In the genomic region with DNA sequence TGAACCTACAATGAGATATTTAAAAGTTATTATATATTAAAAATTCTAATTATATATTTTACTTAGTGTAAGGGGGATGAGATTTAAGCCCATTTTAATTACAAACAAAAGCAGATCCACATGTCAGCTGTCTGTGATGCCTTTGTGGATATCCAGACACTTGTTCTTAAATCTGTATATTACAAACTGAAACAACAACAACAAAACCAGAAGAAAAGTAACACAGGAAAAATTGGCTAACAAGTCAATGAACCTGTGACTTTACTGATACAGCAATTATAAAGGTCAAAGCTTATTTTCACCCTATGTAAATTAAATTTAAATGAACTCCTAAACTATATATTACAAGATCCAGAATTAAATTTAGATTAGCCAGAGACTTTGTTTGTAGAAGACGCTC, we compare ENCODE assay signal across 36 cellular contexts.
DNase-seq lines count a peak whose midpoint lies in the region; ATAC-seq, FAIRE-seq and TF ChIP-seq lines count a peak whose summit lies in the region.
"Had no signal": no experiment of that assay in that cellular context is flagged by ENCODE, and none has a peak within 500 bp of the region (broad histone marks: within the 10 kb centered on the region; RNA-seq: fewer than 3 reads in every experiment).

No MANE protein-coding gene starts in this region.

- H3K27ac Mint-ChIP-seq in immature natural killer cell (peak overlapping the region in 3 of 6 donors; percentile 15 to 85 (median 61)), natural killer cell (peak overlapping the region; percentile 50 to 72)
- peak overlapping the region in 1 of 2 donors; percentile 11 for H3K27ac Mint-ChIP-seq in natural killer cell treated with Interleukin-12 subunit alpha and Interleukin-12 subunit beta and Interleukin-15 and Interleukin-18, amount 100 ng/mL, for 72 hours
- H3K27ac Mint-ChIP-seq: B cell; CD14-positive monocyte; CD4-positive, alpha-beta T cell; CD4-positive, CD25-positive, alpha-beta regulatory T cell; CD8-positive, alpha-beta T cell had no signal

- no TSS peak for BruUV-seq in endothelial cell of umbilical vein (replicated peaks; lab: Mats Ljungman, UMichigan)

- ATAC-seq in natural killer cell = peak; percentile 63 to 79 (median 71)
- no peak for ATAC-seq in natural killer cell treated with Interleukin-12 subunit alpha and Interleukin-12 subunit beta and Interleukin-15 and Interleukin-18, amount 100 ng/mL, for 72 hours
- no peak for ATAC-seq in heart right ventricle
- ATAC-seq: A549; CD8-positive, alpha-beta T cell had no signal

- no peaks in the 10 kb centered on the region for H3K9me1 ChIP-seq in endothelial cell of umbilical vein (replicated peaks; ENCODE audit: control insufficient read depth, extremely low read depth, insufficient read depth, low read length)

- intact Hi-C loops in endothelial cell of umbilical vein (cut with micrococcal nuclease) = no loop called here
- intact Hi-C loops in natural killer cell (cut with micrococcal nuclease) = no loop called here
- intact Hi-C loops in heart right ventricle (cut with DNase I) = no loop called here
- intact Hi-C loops in breast epithelium (cut with DNase I; ENCODE audit: low total_unique reads) = no loop called here

- H3K9me3 Mint-ChIP-seq in immature natural killer cell (peaks cover 0 to 2% (median 0%) of the 10 kb centered on the region in 6 donors), natural killer cell (no peaks in the 10 kb centered on the region)
- no peaks in the 10 kb centered on the region for H3K9me3 Mint-ChIP-seq in natural killer cell treated with Interleukin-12 subunit alpha and Interleukin-12 subunit beta and Interleukin-15 and Interleukin-18, amount 100 ng/mL, for 72 hours
- H3K9me3 Mint-ChIP-seq: CD8-positive, alpha-beta memory T cell; CD8-positive, alpha-beta T cell had no signal

- DNase-seq in endothelial cell of umbilical vein (ENCODE audit: low read depth, low spot score) (no peak), immature natural killer cell (peak in 2 of 3 donors; percentile 16 to 29), natural killer cell (no peak), HuH-7 (ENCODE audit: low spot score) (no peak), heart right ventricle (no peak), breast epithelium (ENCODE audit: low spot score in 2 of 2) (no peak), NCI-H1048 (lab: John Stamatoyannopoulos, UW) (no peak)
- no peak for DNase-seq in natural killer cell treated with Interleukin-12 subunit alpha and Interleukin-12 subunit beta and Interleukin-15 and Interleukin-18, amount 100 ng/mL, for 72 hours (ENCODE audit: low spot score)
- DNase-seq: 8988T; ACHN; AML-193; BE2C; C1 segment of cervical spinal cord; Caco-2; Calu3; CD4-positive, alpha-beta memory T cell; CD4-positive, alpha-beta T cell; CD4-positive, CD25-positive, alpha-beta regulatory T cell; CD8-positive, alpha-beta memory T cell; CD8-positive, alpha-beta T cell; COR-L47; DMS 273 treated with DMSO at 0.1 percent for 48 hours; DMS153; DMS53; DMS79; DMS79 treated with DMSO at 0.1 percent for 48 hours; DND-41; EL had no signal

- H3K4me3 ChIP-seq in endothelial cell of umbilical vein (replicated peaks in 1 of 3; ENCODE audit: insufficient read depth in 1 of 3, low read depth in 1 of 3, low read length in 3 of 3) (no peak overlapping the region), heart right ventricle (no peak overlapping the region), breast epithelium (no peak overlapping the region)
- H3K4me3 ChIP-seq: A549; BLaER1; BLaER1 treated with 17β-estradiol and CSF1 and Interleukin-3, amounts not matched to agents 10 nM and 100 nM had no signal

- no peak overlapping the region for H2AFZ ChIP-seq in endothelial cell of umbilical vein (ENCODE audit: low read depth, low read length)

- H4K20me1 ChIP-seq in endothelial cell of umbilical vein (replicated peaks; ENCODE audit: control insufficient read depth, extremely low read depth, insufficient read depth, low read length) = no peaks in the 10 kb centered on the region
- H4K20me1 ChIP-seq: BLaER1 had no signal

- H3K36me3 Mint-ChIP-seq in immature natural killer cell (peaks cover 3 to 7% (median 5%) of the 10 kb centered on the region in 3 donors), natural killer cell (no peaks in the 10 kb centered on the region)
- peaks cover 4% of the 10 kb centered on the region for H3K36me3 Mint-ChIP-seq in natural killer cell treated with Interleukin-12 subunit alpha and Interleukin-12 subunit beta and Interleukin-15 and Interleukin-18, amount 100 ng/mL, for 72 hours

- WGBS in heart right ventricle, 2 donors = 19 to 24% methylated on average over 1 of the region's 1 CpG

- H3K4me1 ChIP-seq in endothelial cell of umbilical vein (ENCODE audit: control insufficient read depth, extremely low read depth, insufficient read depth, low read length) (no peaks in the 10 kb centered on the region), heart right ventricle (peaks cover 0 to 12% (median 0%) of the 10 kb centered on the region in 9 donors), breast epithelium (no peaks in the 10 kb centered on the region)
- H3K4me1 ChIP-seq: A549, Caco-2 had no signal

- CTCF ChIA-PET in endothelial cell of umbilical vein (lab: Charles Lee) = interaction anchor here (0.9 to 1.8 kb wide), 2 partner anchors 10 to 20 kb away, joined by 3 to 5 read pairs; no protein-coding TSS in a partner anchor

- no peak overlapping the region for H3K4me2 ChIP-seq in endothelial cell of umbilical vein (ENCODE audit: insufficient read depth, low read length)
- H3K4me2 ChIP-seq: A549; BLaER1; BLaER1 treated with 17β-estradiol and CSF1 and Interleukin-3, amounts not matched to agents 10 nM and 100 nM had no signal

- no peak for TF ChIP-seq POLR2A in endothelial cell of umbilical vein (IDR thresholded peaks at IDR 0.05; ENCODE audit: low read depth, low read length)
- TF ChIP-seq POLR2A in breast epithelium (IDR thresholded peaks at IDR 0.05) = no peak

- H3K4me1 Mint-ChIP-seq in immature natural killer cell = peaks cover 87 to 94% of the 10 kb centered on the region in 2 donors
- peaks cover 75 to 89% of the 10 kb centered on the region in 2 donors for H3K4me1 Mint-ChIP-seq in natural killer cell
- H3K4me1 Mint-ChIP-seq in natural killer cell treated with Interleukin-12 subunit alpha and Interleukin-12 subunit beta and Interleukin-15 and Interleukin-18, amount 100 ng/mL, for 72 hours (ENCODE audit: low read depth in 2 of 2) = peaks cover 50 to 60% of the 10 kb centered on the region in 2 donors
- H3K4me1 Mint-ChIP-seq: CD14-positive monocyte had no signal

- dilution Hi-C loops in endothelial cell of umbilical vein (cut with MboI; ENCODE audit: extremely low pct_ligation_motif_present, low sequenced_read_pairs) = no loop called here

- H3K27me3 Mint-ChIP-seq in immature natural killer cell (ENCODE audit: low read depth in 3 of 3) (no peaks in the 10 kb centered on the region), natural killer cell (ENCODE audit: low read depth in 2 of 2) (no peaks in the 10 kb centered on the region)
- no peaks in the 10 kb centered on the region for H3K27me3 Mint-ChIP-seq in natural killer cell treated with Interleukin-12 subunit alpha and Interleukin-12 subunit beta and Interleukin-15 and Interleukin-18, amount 100 ng/mL, for 72 hours
- H3K27me3 Mint-ChIP-seq: B cell; CD4-positive, alpha-beta memory T cell; CD4-positive, alpha-beta T cell; CD4-positive, CD25-positive, alpha-beta regulatory T cell had no signal

- peak; percentile 40 for FAIRE-seq in endothelial cell of umbilical vein (lab: Jason Lieb, UNC)
- FAIRE-seq: A204.1, A549 had no signal

- H3K36me3 ChIP-seq in endothelial cell of umbilical vein (ENCODE audit: control insufficient read depth in 2 of 2, extremely low read depth in 1 of 2, insufficient read depth in 2 of 2, low read length in 2 of 2) (no peaks in the 10 kb centered on the region), heart right ventricle (peaks cover 0 to 3% (median 0%) of the 10 kb centered on the region in 9 donors), breast epithelium (no peaks in the 10 kb centered on the region)

- no peak for TF ChIP-seq CTCF in endothelial cell of umbilical vein (IDR thresholded peaks at IDR 0.05; ENCODE audit: extremely low read depth in 1 of 2, insufficient read depth in 1 of 2, low read depth in 1 of 2, low read length in 2 of 2)
- TF ChIP-seq CTCF in natural killer cell (IDR thresholded peaks at IDR 0.05) = no peak
- TF ChIP-seq CTCF in heart right ventricle (IDR thresholded peaks at IDR 0.05) = no peak
- TF ChIP-seq CTCF in breast epithelium (IDR thresholded peaks at IDR 0.05) = no peak

- no peaks in the 10 kb centered on the region for H3K79me2 ChIP-seq in endothelial cell of umbilical vein (ENCODE audit: control insufficient read depth, insufficient read depth, low read length)

- H3K27ac ChIP-seq in endothelial cell of umbilical vein (ENCODE audit: insufficient read depth, low read depth, low read length) = no peak overlapping the region
- no peak overlapping the region for H3K27ac ChIP-seq in heart right ventricle
- H3K27ac ChIP-seq in breast epithelium = no peak overlapping the region
- H3K27ac ChIP-seq: 22Rv1; A549; BLaER1; BLaER1 treated with 17β-estradiol and CSF1 and Interleukin-3, amounts not matched to agents 10 nM and 100 nM; C4-2B had no signal

- H3K9me3 ChIP-seq in endothelial cell of umbilical vein (replicated peaks; ENCODE audit: control insufficient read depth, insufficient read depth, low read length) = no peaks in the 10 kb centered on the region
- H3K9me3 ChIP-seq in heart right ventricle = peaks cover 0 to 16% (median 4%) of the 10 kb centered on the region in 11 donors
- H3K9me3 ChIP-seq in breast epithelium = no peaks in the 10 kb centered on the region
- H3K9me3 ChIP-seq: A549, BE2C, Caco-2 had no signal

- H3K27me3 ChIP-seq in endothelial cell of umbilical vein (ENCODE audit: control insufficient read depth in 2 of 2, insufficient read depth in 2 of 2, low read length in 2 of 2) = no peaks in the 10 kb centered on the region
- no peaks in the 10 kb centered on the region for H3K27me3 ChIP-seq in heart right ventricle
- H3K27me3 ChIP-seq in breast epithelium = no peaks in the 10 kb centered on the region
- H3K27me3 ChIP-seq: BE2C; BLaER1; BLaER1 treated with 17β-estradiol and CSF1 and Interleukin-3, amounts not matched to agents 10 nM and 100 nM had no signal

- H3K9ac ChIP-seq in endothelial cell of umbilical vein (replicated peaks; ENCODE audit: extremely low read depth, insufficient read depth, low read length) = no peak overlapping the region
- H3K9ac ChIP-seq: BLaER1; BLaER1 treated with 17β-estradiol and CSF1 and Interleukin-3, amounts not matched to agents 10 nM and 100 nM had no signal

- POLR2A ChIA-PET in endothelial cell of umbilical vein (lab: Charles Lee) = no interaction called here

- H3K4me3 Mint-ChIP-seq in immature natural killer cell (peak overlapping the region; percentile 58 to 80 (median 67)), natural killer cell (peak overlapping the region; percentile 78)
- H3K4me3 Mint-ChIP-seq in natural killer cell treated with Interleukin-12 subunit alpha and Interleukin-12 subunit beta and Interleukin-15 and Interleukin-18, amount 100 ng/mL, for 72 hours = peak overlapping the region; percentile 44
- H3K4me3 Mint-ChIP-seq: B cell; CD14-positive monocyte; CD4-positive, alpha-beta memory T cell; CD4-positive, alpha-beta T cell; CD4-positive, CD25-positive, alpha-beta regulatory T cell; CD8-positive, alpha-beta memory T cell; CD8-positive, alpha-beta T cell had no signal

TF ChIP-seq in endothelial cell of umbilical vein, 7 proteins besides CTCF, POLR2A, EP300 and RAD21 (continues in another document):
- no peak for TF ChIP-seq EZH2 (IDR thresholded peaks at IDR 0.05; ENCODE audit: borderline replicate concordance, low read depth, low read length, severe bottlenecking)

Comparison
In these comparisons a context has a peak if more than half of its experiments do, and no peak if none do; other contexts are left out.
1. ATAC-seq: peak in natural killer cell (3 of 3); none in natural killer cell treated with Interleukin-12 subunit alpha and Interleukin-12 subunit beta and Interleukin-15 and Interleukin-18, amount 100 ng/mL, for 72 hours (0 of 2) and heart right ventricle (0 of 8).
2. DNase-seq: peak in immature natural killer cell (2 of 3); none in endothelial cell of umbilical vein (single experiment), natural killer cell (single experiment), natural killer cell treated with Interleukin-12 subunit alpha and Interleukin-12 subunit beta and Interleukin-15 and Interleukin-18, amount 100 ng/mL, for 72 hours (single experiment), HuH-7 (single experiment), heart right ventricle (0 of 2), breast epithelium (0 of 2) and NCI-H1048 (single experiment).
3. Peak in every context shown above with its lines, with median percentiles within 50 percentile points of each other: H3K4me3 Mint-ChIP-seq.